In genomic region chr7:35874881-35875280, GRCh38 we compare ENCODE assay signal across 22 cellular contexts.
DNase-seq lines count a peak whose midpoint lies in the region; ATAC-seq and TF ChIP-seq lines count a peak whose summit lies in the region.
"Had no signal": no experiment of that assay in that cellular context is flagged by ENCODE, and none has a peak within 500 bp of the region (broad histone marks: within the 10 kb centered on the region; RNA-seq: fewer than 3 reads in every experiment).

No MANE protein-coding gene starts in this region.

- intact Hi-C loops in thyroid gland (cut with DNase I) (no loop called here), heart left ventricle (cut with DNase I) (loop anchor here in 2 of 10 donors (10.0 kb wide), 2 partner anchors 50 to 70 kb away; partner anchors contain the start of gene SEPTIN7 (in 1 of the 2))

- H4K20me1 ChIP-seq in SK-N-SH (ENCODE audit: insufficient read depth), result peaks cover 21% of the 10 kb centered on the region

- peaks cover 54 to 57% of the 10 kb centered on the region in 2 experiments for H3K36me3 ChIP-seq in SK-N-SH (replicated peaks in 1 of 2; ENCODE audit: control insufficient read depth in 1 of 2, insufficient read depth in 2 of 2, low read length in 1 of 2)
- no peaks in the 10 kb centered on the region for H3K36me3 ChIP-seq in thyroid gland
- peaks cover 0 to 33% (median 24%) of the 10 kb centered on the region in 9 donors for H3K36me3 ChIP-seq in heart left ventricle

- no peak for ATAC-seq in SK-N-SH treated with all-trans-retinoic acid at 6 μM for 48 hours
- ATAC-seq in heart left ventricle, result no peak
- ATAC-seq: HCT116, upper lobe of right lung had no signal

- TF ChIP-seq EP300 in SK-N-SH (IDR thresholded peaks at IDR 0.05; ENCODE audit: borderline replicate concordance in 1 of 2, low read depth in 1 of 2, low read length in 1 of 2), result no peak

- no peaks in the 10 kb centered on the region for H3K9me2 ChIP-seq in SK-N-SH

- H3K4me3 ChIP-seq in SK-N-SH (ENCODE audit: low read depth in 2 of 2, low read length in 1 of 2) (no peak overlapping the region), astrocyte of the spinal cord (ENCODE audit: low read depth, low read length) (no peak overlapping the region), thyroid gland (replicated peaks in 1 of 3) (no peak overlapping the region), heart left ventricle (no peak overlapping the region)
- H3K4me3 ChIP-seq: coronary artery, stomach, upper lobe of right lung had no signal

- no peak overlapping the region for H2AFZ ChIP-seq in SK-N-SH (ENCODE audit: low read depth)

- H3K27ac ChIP-seq in SK-N-SH (ENCODE audit: low read depth in 2 of 2, low read length in 1 of 2) (peak overlapping the region in 1 of 2 experiments; percentile 54; a peak in 3 of 4 replicates), thyroid gland (peak overlapping the region; percentile 4 to 31 (median 17)), heart left ventricle (peak overlapping the region in 6 of 12 donors; percentile 2 to 59 (median 22))
- H3K27ac ChIP-seq: 22Rv1, RWPE1, stomach, upper lobe of right lung had no signal

- H3K4me1 ChIP-seq in SK-N-SH (ENCODE audit: control insufficient read depth in 1 of 2, insufficient read depth in 2 of 2, low read depth in 1 of 2, low read length in 1 of 2) (peaks cover 9 to 31% of the 10 kb centered on the region in 2 experiments; a peak in 3 of 4 replicates), thyroid gland (peaks cover 7 to 9% of the 10 kb centered on the region in 2 donors), heart left ventricle (peaks cover 0 to 52% (median 23%) of the 10 kb centered on the region in 12 donors)
- H3K4me1 ChIP-seq: upper lobe of right lung had no signal

- POLR2A ChIA-PET in SK-N-SH (lab: Yijun Ruan, JAX), result no interaction called here

- DNase-seq in SK-N-SH (no peak), astrocyte of the spinal cord (ENCODE audit: low read depth, low spot score) (peak; percentile 10), iris pigment epithelial cell (ENCODE audit: low read depth) (peak; percentile 10), thyroid gland (no peak), hypothalamus (lab: John Stamatoyannopoulos, UW) (no peak), GOT3 (lab: John Stamatoyannopoulos, UW) (no peak), heart left ventricle (no peak)
- DNase-seq: COR-L47; DMS79 treated with DMSO at 0.1 percent for 48 hours; foreskin fibroblast; mesendoderm; NCI-H1417 treated with DMSO at 0.1 percent for 48 hours; NCI-H524 treated with DMSO at 0.1 percent for 48 hours; small intestine; stimulated activated CD4-positive, alpha-beta T cell treated with anti-CD3 and anti-CD28 coated beads, Interleukin-4, amount 100 ng/mL, for 1 hour; stomach; upper lobe of right lung had no signal

- no peak overlapping the region for H3K4me2 ChIP-seq in SK-N-SH

- CTCF ChIA-PET in SK-N-SH (lab: Yijun Ruan, JAX), result interaction anchor here (0.9 to 2.0 kb wide), 2 partner anchors 17 to 165 kb away, joined by 3 to 6 read pairs; no protein-coding TSS in a partner anchor

- H3K9ac ChIP-seq in SK-N-SH, result no peak overlapping the region; the same call in 1 of the 2 replicates

- no peaks in the 10 kb centered on the region for H3K27me3 ChIP-seq in SK-N-SH (ENCODE audit: insufficient read depth)
- no peaks in the 10 kb centered on the region for H3K27me3 ChIP-seq in thyroid gland
- no peaks in the 10 kb centered on the region for H3K27me3 ChIP-seq in heart left ventricle
- H3K27me3 ChIP-seq: stomach, upper lobe of right lung had no signal

- in situ Hi-C loops in astrocyte of the spinal cord (cut with HindIII; ENCODE audit: low sequenced_read_pairs), result no loop called here

- TF ChIP-seq RAD21 in SK-N-SH (IDR thresholded peaks at IDR 0.05; ENCODE audit: low read length), result no peak

- WGBS in SK-N-SH (ENCODE audit: low lambda C conversion rate), result 64% methylated on average over 1 of the region's 1 CpG
- 20 to 22% methylated on average over 1 of the region's 1 CpG for WGBS in thyroid gland, 2 donors
- 52 to 68% (median 59%) methylated on average over 1 of the region's 1 CpG for WGBS in heart left ventricle, 4 donors

- TF ChIP-seq POLR2A in thyroid gland (IDR thresholded peaks at IDR 0.05), result no peak
- no peak for TF ChIP-seq POLR2A in heart left ventricle (IDR thresholded peaks at IDR 0.05)

- peaks cover 40% of the 10 kb centered on the region for H3F3A ChIP-seq in SK-N-SH (replicated peaks; ENCODE audit: insufficient read depth)

- peaks cover 64% of the 10 kb centered on the region for H3K79me2 ChIP-seq in SK-N-SH (ENCODE audit: insufficient read depth)

- TF ChIP-seq CTCF in SK-N-SH (IDR thresholded peaks at IDR 0.05) (no peak), astrocyte of the spinal cord (IDR thresholded peaks at IDR 0.05; ENCODE audit: low read depth, low read length) (no peak), thyroid gland (IDR thresholded peaks at IDR 0.05) (no peak), heart left ventricle (IDR thresholded peaks at IDR 0.05) (no peak)

- H3K9me3 ChIP-seq in SK-N-SH (no peaks in the 10 kb centered on the region), thyroid gland (no peaks in the 10 kb centered on the region), heart left ventricle (no peaks in the 10 kb centered on the region)
- H3K9me3 ChIP-seq: stomach, upper lobe of right lung had no signal

TF ChIP-seq in SK-N-SH treated with all-trans-retinoic acid at 6 μM for 48 hours, 23 proteins besides CTCF, POLR2A, EP300 and RAD21:
- TF ChIP-seq ISL1 (CRISPR knock-in tag; IDR thresholded peaks at IDR 0.05), result 0 out of 2 replicates have a peak, but pooled peaks have one; percentile 10
- TF ChIP-seq ESRRG (CRISPR knock-in tag; IDR thresholded peaks at IDR 0.05), result no peak

TF ChIP-seq in SK-N-SH, 30 proteins besides CTCF, POLR2A, EP300 and RAD21:
- TF ChIP-seq FOSL2 (IDR thresholded peaks at IDR 0.05; ENCODE audit: borderline replicate concordance, low read depth) (no peak), USF2 (IDR thresholded peaks at IDR 0.05; ENCODE audit: borderline replicate concordance, low read depth, low read length) (no peak), IRF3 (IDR thresholded peaks at IDR 0.05; ENCODE audit: low read depth, low read length) (no peak)

Comparison
In these comparisons a context has a peak if more than half of its experiments do, and no peak if none do; other contexts are left out.
1. DNase-seq: peak in astrocyte of the spinal cord (single experiment) and iris pigment epithelial cell (single experiment); none in SK-N-SH (single experiment), thyroid gland (0 of 2), hypothalamus (0 of 51), GOT3 (single experiment) and heart left ventricle (0 of 5).